ENCODE assay signal across 1 cellular context in the genomic region with DNA sequence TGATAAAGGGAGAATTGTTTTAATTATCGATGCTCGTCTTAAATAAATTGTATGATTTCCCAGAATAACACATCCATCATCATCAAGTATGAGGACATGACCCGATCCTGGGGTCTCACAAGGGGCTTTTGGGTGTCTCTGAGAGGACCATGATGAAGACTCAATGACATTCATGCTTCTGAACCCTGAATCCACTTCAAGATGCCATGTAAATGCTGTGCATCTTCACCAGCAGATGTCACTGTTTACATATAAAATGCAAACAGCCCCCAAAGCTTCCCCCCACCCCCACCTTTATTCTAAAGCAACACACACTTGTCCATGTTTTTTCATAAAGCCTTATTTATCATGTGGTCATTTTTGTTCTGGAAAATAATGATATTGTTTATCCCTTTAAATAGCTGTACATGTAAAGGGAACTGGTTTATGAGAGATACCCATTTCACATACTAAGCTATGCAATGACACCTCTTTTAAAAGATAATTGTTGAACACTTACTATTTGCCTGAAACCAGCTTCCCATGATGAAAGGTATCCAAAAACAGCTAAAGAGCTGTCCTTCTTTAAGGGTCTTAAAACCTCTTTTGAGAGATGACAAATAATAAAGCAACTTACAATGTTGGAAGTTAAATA.
TF ChIP-seq lines count a peak whose summit lies in the region.

No MANE protein-coding gene starts in this region.

TF ChIP-seq in SK-N-SH treated with all-trans-retinoic acid at 6 μM for 48 hours, 23 proteins besides CTCF, POLR2A, EP300 and RAD21 (continued from another document):
- TF ChIP-seq, protein P1, sequence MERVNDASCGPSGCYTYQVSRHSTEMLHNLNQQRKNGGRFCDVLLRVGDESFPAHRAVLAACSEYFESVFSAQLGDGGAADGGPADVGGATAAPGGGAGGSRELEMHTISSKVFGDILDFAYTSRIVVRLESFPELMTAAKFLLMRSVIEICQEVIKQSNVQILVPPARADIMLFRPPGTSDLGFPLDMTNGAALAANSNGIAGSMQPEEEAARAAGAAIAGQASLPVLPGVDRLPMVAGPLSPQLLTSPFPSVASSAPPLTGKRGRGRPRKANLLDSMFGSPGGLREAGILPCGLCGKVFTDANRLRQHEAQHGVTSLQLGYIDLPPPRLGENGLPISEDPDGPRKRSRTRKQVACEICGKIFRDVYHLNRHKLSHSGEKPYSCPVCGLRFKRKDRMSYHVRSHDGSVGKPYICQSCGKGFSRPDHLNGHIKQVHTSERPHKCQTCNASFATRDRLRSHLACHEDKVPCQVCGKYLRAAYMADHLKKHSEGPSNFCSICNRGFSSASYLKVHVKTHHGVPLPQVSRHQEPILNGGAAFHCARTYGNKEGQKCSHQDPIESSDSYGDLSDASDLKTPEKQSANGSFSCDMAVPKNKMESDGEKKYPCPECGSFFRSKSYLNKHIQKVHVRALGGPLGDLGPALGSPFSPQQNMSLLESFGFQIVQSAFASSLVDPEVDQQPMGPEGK (CRISPR knock-in tag; IDR thresholded peaks at IDR 0.05; ENCODE audit: borderline replicate concordance) = no peak
- no peak for TF ChIP-seq ZNF8 (CRISPR knock-in tag; IDR thresholded peaks at IDR 0.05)
- TF ChIP-seq, protein P2, sequence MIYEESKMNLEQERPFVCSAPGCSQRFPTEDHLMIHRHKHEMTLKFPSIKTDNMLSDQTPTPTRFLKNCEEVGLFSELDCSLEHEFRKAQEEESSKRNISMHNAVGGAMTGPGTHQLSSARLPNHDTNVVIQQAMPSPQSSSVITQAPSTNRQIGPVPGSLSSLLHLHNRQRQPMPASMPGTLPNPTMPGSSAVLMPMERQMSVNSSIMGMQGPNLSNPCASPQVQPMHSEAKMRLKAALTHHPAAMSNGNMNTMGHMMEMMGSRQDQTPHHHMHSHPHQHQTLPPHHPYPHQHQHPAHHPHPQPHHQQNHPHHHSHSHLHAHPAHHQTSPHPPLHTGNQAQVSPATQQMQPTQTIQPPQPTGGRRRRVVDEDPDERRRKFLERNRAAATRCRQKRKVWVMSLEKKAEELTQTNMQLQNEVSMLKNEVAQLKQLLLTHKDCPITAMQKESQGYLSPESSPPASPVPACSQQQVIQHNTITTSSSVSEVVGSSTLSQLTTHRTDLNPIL (CRISPR knock-in tag; IDR thresholded peaks at IDR 0.05; ENCODE audit: low read depth) = no peak
- TF ChIP-seq PPARA (CRISPR knock-in tag; IDR thresholded peaks at IDR 0.05; ENCODE audit: borderline replicate concordance) = no peak
- no peak for TF ChIP-seq CSDC2 (CRISPR knock-in tag; IDR thresholded peaks at IDR 0.05)
- no peak for TF ChIP-seq TOX (CRISPR knock-in tag; IDR thresholded peaks at IDR 0.05; ENCODE audit: borderline replicate concordance)
- no peak for TF ChIP-seq ARNTL (CRISPR knock-in tag; IDR thresholded peaks at IDR 0.05; ENCODE audit: borderline replicate concordance, low read depth)
- no peak for TF ChIP-seq BACH2 (CRISPR knock-in tag; IDR thresholded peaks at IDR 0.05; ENCODE audit: borderline replicate concordance)
- no peak for TF ChIP-seq GLIS3 (CRISPR knock-in tag; IDR thresholded peaks at IDR 0.05)
- no peak for TF ChIP-seq ISL1 (CRISPR knock-in tag; IDR thresholded peaks at IDR 0.05)
- no peak for TF ChIP-seq TCF4 (CRISPR knock-in tag; IDR thresholded peaks at IDR 0.05; ENCODE audit: borderline replicate concordance)
- no peak for TF ChIP-seq RARB (CRISPR knock-in tag; IDR thresholded peaks at IDR 0.05)
- no peak for TF ChIP-seq ZC3H10 (CRISPR knock-in tag; IDR thresholded peaks at IDR 0.05)
